In genomic region chr16:24873028-24873427, GRCh38 we compare ENCODE assay signal across 26 cellular contexts. TPM values are rescaled to one million over a fixed set of nuclear protein-coding genes. Genes with fewer than 3 reads are reported as not detected.
"Had no signal": no experiment of that assay in that cellular context is flagged by ENCODE, and none has a peak within 500 bp of the region (broad histone marks: within the 10 kb centered on the region; RNA-seq: fewer than 3 reads in every experiment).

No MANE protein-coding gene starts in this region.

- H3K4me1 ChIP-seq: stomach, suprapubic skin, testis, thyroid gland, tibial artery, tibial nerve, upper lobe of left lung, upper lobe of right lung, uterus, vagina had no signal

- H3K27ac ChIP-seq: stomach, suprapubic skin, testis, thoracic aorta, thyroid gland, tibial artery, tibial nerve, transverse colon, upper lobe of left lung, upper lobe of right lung, uterus, vagina had no signal

- H3K9me3 ChIP-seq: stomach, suprapubic skin, testis, thoracic aorta, thyroid gland, tibial artery, transverse colon, upper lobe of left lung, upper lobe of right lung, uterus, vagina had no signal

- H3K27me3 ChIP-seq: stomach, suprapubic skin, testis, thyroid gland, tibial artery, tibial nerve, transverse colon, upper lobe of left lung, upper lobe of right lung, uterus, vagina had no signal

- H3K36me3 ChIP-seq: stomach, suprapubic skin, thoracic aorta, thyroid gland, tibial artery, tibial nerve, transverse colon, upper lobe of left lung, upper lobe of right lung, uterus, vagina had no signal

- DNase-seq: stimulated activated CD4-positive, alpha-beta T cell treated with anti-CD3 and anti-CD28 coated beads, Interleukin-2, amount 100 ng/mL, for 48 hours; stimulated activated CD4-positive, alpha-beta T cell treated with anti-CD3 and anti-CD28 coated beads, Interleukin-4, amount 100 ng/mL, for 1 hour; stimulated activated CD4-positive, alpha-beta T cell treated with anti-CD3 and anti-CD28 coated beads, Interleukin-4, amount 100 ng/mL, for 24 hours; stimulated activated CD4-positive, alpha-beta T cell treated with anti-CD3 and anti-CD28 coated beads, Interleukin-4, amount 100 ng/mL, for 4 hours; stimulated activated CD8-positive, alpha-beta memory T cell treated with anti-CD3 and anti-CD28 coated beads, Interleukin-4, amount 100 ng/mL, for 48 hours; stimulated activated naive B cell treated with anti-CD40 and anti-IgM and Interleukin-4, amounts not matched to agents 10 μg/mL and 1 μg/mL and 100 μg/mL, for 72 hours; stimulated activated naive CD4-positive, alpha-beta T cell; stimulated activated naive CD4-positive, alpha-beta T cell treated with Interleukin-2 at 50 U/mL for 16 hours; stimulated activated naive CD8-positive, alpha-beta T cell treated with anti-CD3 and anti-CD28 coated beads, Interleukin-15, amount 100 ng/mL, for 72 hours; stimulated activated naive CD8-positive, alpha-beta T cell treated with anti-CD3 and anti-CD28 coated beads, Interleukin-15, Interleukin-2, amounts not matched to agents 100 U/mL and 50 U/mL, for 24 hours; stomach; substantia nigra; testis; thyroid gland; tibial artery; transverse colon; trophoblast cell; upper lobe of left lung; upper lobe of right lung; uterus had no signal

- H3K4me3 ChIP-seq: stomach, suprapubic skin, testis, thoracic aorta, thyroid gland, tibial artery, tibial nerve, transverse colon, upper lobe of left lung, upper lobe of right lung, uterus, vagina had no signal

RNA-seq across cellular contexts. Expression of gene SLC5A11, which starts 27.3 kb away (rescaled TPM):
- total RNA-seq: stomach, temporal lobe, tibial nerve, upper lobe of right lung, urinary bladder, uterus, vagina had no signal
